ENCODE assay signal across 17 cellular contexts in the genomic region with DNA sequence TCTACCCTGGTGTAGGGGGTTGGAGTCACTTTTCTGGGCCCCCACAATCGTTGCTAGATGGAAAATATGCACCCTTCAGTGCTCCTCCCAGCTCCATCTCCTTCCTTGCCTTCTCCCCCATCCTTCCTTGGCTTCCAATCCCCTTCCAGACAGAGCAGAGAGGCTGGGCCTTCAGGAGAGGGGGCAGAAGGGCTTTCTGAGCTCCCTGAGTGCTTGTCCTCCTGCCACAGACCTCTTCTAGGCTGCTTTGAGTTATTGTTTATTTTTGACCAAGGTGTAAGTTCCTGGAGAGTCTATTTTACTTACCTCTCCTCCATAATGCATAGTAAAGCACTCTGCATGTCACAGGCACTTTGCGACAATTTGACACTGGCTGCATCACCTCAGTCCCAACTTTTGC.
DNase-seq lines count a peak whose midpoint lies in the region; ATAC-seq and TF ChIP-seq lines count a peak whose summit lies in the region.
"Had no signal": no experiment of that assay in that cellular context is flagged by ENCODE, and none has a peak within 500 bp of the region (broad histone marks: within the 10 kb centered on the region; RNA-seq: fewer than 3 reads in every experiment).

No MANE protein-coding gene starts in this region.

- H3K4me3 Mint-ChIP-seq in activated CD8-positive, alpha-beta T cell treated with anti-CD3 and anti-CD28 coated beads for 36 hours: peak overlapping the region; percentile 50
- no peak overlapping the region for H3K4me3 Mint-ChIP-seq in activated CD8-positive, alpha-beta T cell treated with anti-CD3 and anti-CD28 coated beads, Interleukin-2, amount 10 ng/mL, durations not matched to agents 7 days and 5 days
- peak overlapping the region; percentile 4 for H3K4me3 Mint-ChIP-seq in activated naive CD8-positive, alpha-beta T cell treated with anti-CD3 and anti-CD28 coated beads, Interleukin-2, amount 10 ng/mL, durations not matched to agents 7 days and 5 days
- H3K4me3 Mint-ChIP-seq in nephron progenitor cell: no peak overlapping the region
- H3K4me3 Mint-ChIP-seq: CD14-positive monocyte, HFFc6, neural crest cell had no signal

- no peaks in the 10 kb centered on the region for H3K36me3 Mint-ChIP-seq in activated CD8-positive, alpha-beta T cell treated with anti-CD3 and anti-CD28 coated beads for 36 hours (ENCODE audit: low read depth)
- H3K36me3 Mint-ChIP-seq in activated CD8-positive, alpha-beta T cell treated with anti-CD3 and anti-CD28 coated beads, Interleukin-2, amount 10 ng/mL, durations not matched to agents 7 days and 5 days (ENCODE audit: low read depth): no peaks in the 10 kb centered on the region
- H3K36me3 Mint-ChIP-seq in activated naive CD8-positive, alpha-beta T cell treated with anti-CD3 and anti-CD28 coated beads, Interleukin-2, amount 10 ng/mL, durations not matched to agents 7 days and 5 days: no peaks in the 10 kb centered on the region
- H3K36me3 Mint-ChIP-seq in nephron progenitor cell (ENCODE audit: low read depth): no peaks in the 10 kb centered on the region
- H3K36me3 Mint-ChIP-seq: CD14-positive monocyte had no signal

- peaks cover 38% of the 10 kb centered on the region for H3K4me1 Mint-ChIP-seq in activated CD8-positive, alpha-beta T cell treated with anti-CD3 and anti-CD28 coated beads for 36 hours (ENCODE audit: low read depth)
- peaks cover 12% of the 10 kb centered on the region for H3K4me1 Mint-ChIP-seq in activated CD8-positive, alpha-beta T cell treated with anti-CD3 and anti-CD28 coated beads, Interleukin-2, amount 10 ng/mL, durations not matched to agents 7 days and 5 days (ENCODE audit: low read depth)
- H3K4me1 Mint-ChIP-seq in activated naive CD8-positive, alpha-beta T cell treated with anti-CD3 and anti-CD28 coated beads, Interleukin-2, amount 10 ng/mL, durations not matched to agents 7 days and 5 days: peaks cover 11% of the 10 kb centered on the region
- H3K4me1 Mint-ChIP-seq in nephron progenitor cell: peaks cover 25% of the 10 kb centered on the region

- POLR2A ChIA-PET in activated CD8-positive, alpha-beta T cell treated with anti-CD3 and anti-CD28 coated beads for 36 hours (lab: Charles Lee): no interaction called here
- POLR2A ChIA-PET in activated CD8-positive, alpha-beta T cell treated with anti-CD3 and anti-CD28 coated beads, Interleukin-2, amount 10 ng/mL, durations not matched to agents 7 days and 5 days (lab: Charles Lee): no interaction called here
- POLR2A ChIA-PET in activated naive CD8-positive, alpha-beta T cell treated with anti-CD3 and anti-CD28 coated beads, Interleukin-2, amount 10 ng/mL, durations not matched to agents 7 days and 5 days (lab: Charles Lee): no interaction called here

- H3K27me3 Mint-ChIP-seq in activated CD8-positive, alpha-beta T cell treated with anti-CD3 and anti-CD28 coated beads for 36 hours: peaks cover 3% of the 10 kb centered on the region
- H3K27me3 Mint-ChIP-seq in activated CD8-positive, alpha-beta T cell treated with anti-CD3 and anti-CD28 coated beads, Interleukin-2, amount 10 ng/mL, durations not matched to agents 7 days and 5 days (ENCODE audit: low read depth): no peaks in the 10 kb centered on the region
- peaks cover 3% of the 10 kb centered on the region for H3K27me3 Mint-ChIP-seq in activated naive CD8-positive, alpha-beta T cell treated with anti-CD3 and anti-CD28 coated beads, Interleukin-2, amount 10 ng/mL, durations not matched to agents 7 days and 5 days
- peaks cover 5% of the 10 kb centered on the region for H3K27me3 Mint-ChIP-seq in nephron progenitor cell (ENCODE audit: low read depth, poor library complexity)

- no peak for TF ChIP-seq CTCF in activated CD8-positive, alpha-beta T cell treated with anti-CD3 and anti-CD28 coated beads for 36 hours (IDR thresholded peaks at IDR 0.05)
- no peak for TF ChIP-seq CTCF in nephron progenitor cell (IDR thresholded peaks at IDR 0.05)

- no peaks in the 10 kb centered on the region for H3K9me3 Mint-ChIP-seq in activated CD8-positive, alpha-beta T cell treated with anti-CD3 and anti-CD28 coated beads for 36 hours
- no peaks in the 10 kb centered on the region for H3K9me3 Mint-ChIP-seq in activated CD8-positive, alpha-beta T cell treated with anti-CD3 and anti-CD28 coated beads, Interleukin-2, amount 10 ng/mL, durations not matched to agents 7 days and 5 days (ENCODE audit: insufficient read depth)
- no peaks in the 10 kb centered on the region for H3K9me3 Mint-ChIP-seq in activated naive CD8-positive, alpha-beta T cell treated with anti-CD3 and anti-CD28 coated beads, Interleukin-2, amount 10 ng/mL, durations not matched to agents 7 days and 5 days
- no peaks in the 10 kb centered on the region for H3K9me3 Mint-ChIP-seq in nephron progenitor cell
- H3K9me3 Mint-ChIP-seq: HFFc6 had no signal

- no peak for DNase-seq in activated CD8-positive, alpha-beta T cell treated with anti-CD3 and anti-CD28 coated beads for 36 hours
- DNase-seq in activated CD8-positive, alpha-beta T cell treated with anti-CD3 and anti-CD28 coated beads, Interleukin-2, amount 10 ng/mL, durations not matched to agents 7 days and 5 days: no peak
- DNase-seq in activated naive CD8-positive, alpha-beta T cell treated with anti-CD3 and anti-CD28 coated beads, Interleukin-2, amount 10 ng/mL, durations not matched to agents 7 days and 5 days: no peak
- no peak for DNase-seq in nephron progenitor cell
- DNase-seq in NCI-H1694 treated with DMSO at 0.1 percent for 48 hours (lab: John Stamatoyannopoulos, UW): no peak
- no peak for DNase-seq in NCI-H2227 (lab: John Stamatoyannopoulos, UW; ENCODE audit: unreplicated experiment)
- DNase-seq: ACHN, cerebellar nuclear complex, HFFc6, kidney glomerular epithelial cell, mesendoderm, NCI-H187, NCI-H446 had no signal

- CTCF ChIA-PET in activated CD8-positive, alpha-beta T cell treated with anti-CD3 and anti-CD28 coated beads for 36 hours (lab: Charles Lee): interaction anchor here (1.1 kb wide), 1 partner anchor 198 kb away, joined by 3 read pairs; no protein-coding TSS in a partner anchor
- CTCF ChIA-PET in activated CD8-positive, alpha-beta T cell treated with anti-CD3 and anti-CD28 coated beads, Interleukin-2, amount 10 ng/mL, durations not matched to agents 7 days and 5 days (lab: Charles Lee): no interaction called here

- peak; percentile 2 for ATAC-seq in activated CD8-positive, alpha-beta T cell treated with anti-CD3 and anti-CD28 coated beads for 36 hours
- no peak for ATAC-seq in activated CD8-positive, alpha-beta T cell treated with anti-CD3 and anti-CD28 coated beads, Interleukin-2, amount 10 ng/mL, durations not matched to agents 7 days and 5 days
- no peak for ATAC-seq in activated naive CD8-positive, alpha-beta T cell treated with anti-CD3 and anti-CD28 coated beads, Interleukin-2, amount 10 ng/mL, durations not matched to agents 7 days and 5 days (ENCODE audit: low read depth)
- no peak for ATAC-seq in GM21528 (IDR thresholded peaks at IDR 0.05; ENCODE audit: low FRiP score, unreplicated experiment)

- H3K27ac Mint-ChIP-seq in activated CD8-positive, alpha-beta T cell treated with anti-CD3 and anti-CD28 coated beads for 36 hours: peak overlapping the region; percentile 86
- no peak overlapping the region for H3K27ac Mint-ChIP-seq in activated CD8-positive, alpha-beta T cell treated with anti-CD3 and anti-CD28 coated beads, Interleukin-2, amount 10 ng/mL, durations not matched to agents 7 days and 5 days
- no peak overlapping the region for H3K27ac Mint-ChIP-seq in activated naive CD8-positive, alpha-beta T cell treated with anti-CD3 and anti-CD28 coated beads, Interleukin-2, amount 10 ng/mL, durations not matched to agents 7 days and 5 days
- H3K27ac Mint-ChIP-seq in nephron progenitor cell: peak overlapping the region; percentile 17
- H3K27ac Mint-ChIP-seq: CD14-positive monocyte, HFFc6 had no signal

- TF ChIP-seq POLR2A in GM19193 (IDR thresholded peaks at IDR 0.05; ENCODE audit: extremely low read depth, insufficient read depth, insufficient read length): peak; percentile 0

- intact Hi-C loops in activated CD8-positive, alpha-beta T cell treated with anti-CD3 and anti-CD28 coated beads for 36 hours (cut with micrococcal nuclease): loop anchor here (5.0 kb wide), 1 partner anchor 255 kb away; no protein-coding TSS in a partner anchor

Comparison
In these comparisons a context has a peak if more than half of its experiments do, and no peak if none do; other contexts are left out.
1. H3K27ac Mint-ChIP-seq: peak in activated CD8-positive, alpha-beta T cell treated with anti-CD3 and anti-CD28 coated beads for 36 hours (single experiment) and nephron progenitor cell (single experiment); none in activated CD8-positive, alpha-beta T cell treated with anti-CD3 and anti-CD28 coated beads, Interleukin-2, amount 10 ng/mL, durations not matched to agents 7 days and 5 days (single experiment) and activated naive CD8-positive, alpha-beta T cell treated with anti-CD3 and anti-CD28 coated beads, Interleukin-2, amount 10 ng/mL, durations not matched to agents 7 days and 5 days (single experiment).
2. H3K4me3 Mint-ChIP-seq: peak in activated CD8-positive, alpha-beta T cell treated with anti-CD3 and anti-CD28 coated beads for 36 hours (single experiment) and activated naive CD8-positive, alpha-beta T cell treated with anti-CD3 and anti-CD28 coated beads, Interleukin-2, amount 10 ng/mL, durations not matched to agents 7 days and 5 days (single experiment); none in activated CD8-positive, alpha-beta T cell treated with anti-CD3 and anti-CD28 coated beads, Interleukin-2, amount 10 ng/mL, durations not matched to agents 7 days and 5 days (single experiment) and nephron progenitor cell (single experiment).